18 cellular contexts compared by ENCODE assay signal in genomic region chr13:78777973-78778372, GRCh38.
"Had no signal": no experiment of that assay in that cellular context is flagged by ENCODE, and none has a peak within 500 bp of the region (broad histone marks: within the 10 kb centered on the region; RNA-seq: fewer than 3 reads in every experiment).

No MANE protein-coding gene starts in this region.

- H3K27ac ChIP-seq: brain microvascular endothelial cell, tibial artery, vagina had no signal

- H3K4me1 Mint-ChIP-seq: naive thymus-derived CD4-positive, alpha-beta T cell; stimulated activated effector memory CD8-positive, alpha-beta T cell treated with anti-CD3 and anti-CD28 coated beads, Interleukin-12 subunit alpha, Interleukin-12 subunit beta, amount 100 ng/mL, for 72 hours had no signal

- H3K9me3 Mint-ChIP-seq: activated T-cell treated with anti-CD3 and anti-CD28 coated beads, Interleukin-2, amount 50 U/mL, for 4 hours; dendritic cell treated with granulocyte-macrophage colony-stimulating factor and Interleukin-4, amounts not matched to agents 40 ng/mL and 50 ng/mL, for 4 days; endodermal cell; naive thymus-derived CD4-positive, alpha-beta T cell; stimulated activated effector memory CD8-positive, alpha-beta T cell treated with anti-CD3 and anti-CD28 coated beads, Interleukin-12 subunit alpha, Interleukin-12 subunit beta, amount 100 ng/mL, for 72 hours had no signal

- DNase-seq: activated CD4-positive, alpha-beta T cell treated with anti-CD3 and anti-CD28 coated beads, Interleukin-2, amount 50 U/mL, for 4 hours; activated gamma-delta T cell; activated T-cell treated with anti-CD3 and anti-CD28 coated beads, Interleukin-2, amount 50 U/mL, for 4 hours; brain microvascular endothelial cell; endodermal cell; mammary epithelial cell; naive thymus-derived CD4-positive, alpha-beta T cell; nucleus accumbens; right cardiac atrium; small intestine; tibial artery had no signal

- H3K4me3 ChIP-seq: tibial artery, vagina had no signal

- H3K36me3 ChIP-seq: brain microvascular endothelial cell, tibial artery, vagina had no signal

- H3K36me3 Mint-ChIP-seq: activated naive CD8-positive, alpha-beta T cell; naive thymus-derived CD4-positive, alpha-beta T cell; stimulated activated effector memory CD8-positive, alpha-beta T cell treated with anti-CD3 and anti-CD28 coated beads, Interleukin-12 subunit alpha, Interleukin-12 subunit beta, amount 100 ng/mL, for 72 hours had no signal

- H3K27me3 Mint-ChIP-seq: dendritic cell treated with granulocyte-macrophage colony-stimulating factor and Interleukin-4, amounts not matched to agents 40 ng/mL and 50 ng/mL, for 4 days had no signal

- H3K27ac Mint-ChIP-seq: activated naive CD8-positive, alpha-beta T cell; dendritic cell treated with granulocyte-macrophage colony-stimulating factor and Interleukin-4, amounts not matched to agents 40 ng/mL and 50 ng/mL, for 4 days; endodermal cell; naive thymus-derived CD4-positive, alpha-beta T cell; progenitor cell of endocrine pancreas; stimulated activated effector memory CD8-positive, alpha-beta T cell treated with anti-CD3 and anti-CD28 coated beads, Interleukin-12 subunit alpha, Interleukin-12 subunit beta, amount 100 ng/mL, for 72 hours had no signal

- ATAC-seq: activated CD4-positive, CD25-positive, alpha-beta regulatory T cell treated with anti-CD3 and anti-CD28 coated beads, Interleukin-2, amount 50 U/mL, for 24 hours; activated T-cell treated with anti-CD3 and anti-CD28 coated beads, Interleukin-2, amount 50 U/mL, for 4 hours; left lobe of liver; naive thymus-derived CD4-positive, alpha-beta T cell; right cardiac atrium; stimulated activated effector memory CD8-positive, alpha-beta T cell treated with anti-CD3 and anti-CD28 coated beads, Interleukin-12 subunit alpha, Interleukin-12 subunit beta, amount 100 ng/mL, for 72 hours had no signal

- H3K27me3 ChIP-seq: brain microvascular endothelial cell, tibial artery, vagina had no signal

- H3K9me3 ChIP-seq: tibial artery, vagina had no signal

- H3K4me3 Mint-ChIP-seq: activated naive CD8-positive, alpha-beta T cell; activated T-cell treated with anti-CD3 and anti-CD28 coated beads, Interleukin-2, amount 50 U/mL, for 4 hours; dendritic cell treated with granulocyte-macrophage colony-stimulating factor and Interleukin-4, amounts not matched to agents 40 ng/mL and 50 ng/mL, for 4 days; endodermal cell; naive thymus-derived CD4-positive, alpha-beta T cell; stimulated activated effector memory CD8-positive, alpha-beta T cell treated with anti-CD3 and anti-CD28 coated beads, Interleukin-12 subunit alpha, Interleukin-12 subunit beta, amount 100 ng/mL, for 72 hours had no signal

- H3K4me1 ChIP-seq: tibial artery, vagina had no signal
